Comparison of ENCODE assay signal across 8 cellular contexts in the genomic region with DNA sequence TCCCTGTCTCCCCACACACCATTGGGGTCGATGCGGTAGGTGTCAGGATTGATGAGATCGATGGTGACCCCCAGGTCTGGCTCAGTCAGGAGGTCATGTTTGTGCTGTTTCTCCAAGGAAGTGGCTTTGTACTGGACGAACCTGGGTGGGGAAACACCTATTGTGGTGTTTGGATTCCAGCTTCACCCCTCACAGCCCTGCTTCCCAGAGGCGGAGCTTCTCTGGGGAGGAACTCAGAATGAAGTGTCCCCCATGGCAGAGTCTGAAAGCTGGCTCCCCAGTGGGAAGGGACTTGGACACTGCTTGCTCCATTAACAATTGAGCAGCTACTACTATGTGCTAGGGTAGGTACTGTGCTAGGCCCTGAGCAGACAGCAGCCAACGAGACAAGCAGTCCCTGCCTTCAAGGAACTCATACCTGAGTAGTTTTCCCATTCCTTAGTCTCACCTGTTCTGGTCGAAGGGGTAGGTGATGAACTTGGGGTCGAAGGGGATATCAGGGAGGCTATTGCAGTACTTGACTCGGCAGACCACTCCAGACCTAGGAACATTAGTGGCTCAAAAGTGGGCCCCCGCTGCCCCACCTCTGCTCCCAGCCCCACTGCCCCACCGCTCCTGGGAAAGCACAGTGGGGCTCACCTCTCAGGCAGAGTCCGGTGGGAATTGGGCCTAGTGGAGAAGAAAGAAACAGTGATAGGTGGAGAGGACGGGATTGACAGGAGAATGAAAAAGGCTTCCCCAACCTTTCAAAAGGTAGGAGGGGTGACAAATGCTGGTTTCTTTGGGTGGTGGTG. TPM values are rescaled to one million over a fixed set of nuclear protein-coding genes. Genes with fewer than 3 reads are reported as not detected.
A peak's percentile ranks its signal among the peaks of the same experiment; 100 is the strongest.
DNase-seq lines count a peak whose midpoint lies in the region; ATAC-seq and TF ChIP-seq lines count a peak whose summit lies in the region.

No MANE protein-coding gene starts in this region.

- H3K4me3 ChIP-seq in CD8-positive, alpha-beta T cell (ENCODE audit: low read depth, low read length): peak overlapping the region; percentile 95
- peak overlapping the region; percentile 71 for H3K4me3 ChIP-seq in effector memory CD4-positive, alpha-beta T cell (ENCODE audit: insufficient read depth, low read depth, low read length, poor library complexity, severe bottlenecking)
- H3K4me3 ChIP-seq in neuron (ENCODE audit: low read length): peak overlapping the region; percentile 77

- no peaks in the 10 kb centered on the region for H3K27me3 Mint-ChIP-seq in CD8-positive, alpha-beta T cell (ENCODE audit: low read depth)

- ATAC-seq in CD8-positive, alpha-beta T cell: no peak
- ATAC-seq in GM19452 (IDR thresholded peaks at IDR 0.05; ENCODE audit: unreplicated experiment): no peak

- H3K27ac ChIP-seq in CD8-positive, alpha-beta T cell (ENCODE audit: low read depth, low read length): peak overlapping the region; percentile 99
- peak overlapping the region; percentile 98 for H3K27ac ChIP-seq in effector memory CD4-positive, alpha-beta T cell (ENCODE audit: insufficient read depth, low read length, poor library complexity, severe bottlenecking)

- POLR2A ChIA-PET in CD8-positive, alpha-beta T cell (lab: Charles Lee): interaction anchor here (1.3 to 2.9 kb wide), 5 partner anchors 8 to 48 kb away, joined by 3 to 42 read pairs (median 27); a partner anchor contains a TSS

- H3K27me3 ChIP-seq in CD8-positive, alpha-beta T cell (ENCODE audit: insufficient read depth, low read length): no peaks in the 10 kb centered on the region
- no peaks in the 10 kb centered on the region for H3K27me3 ChIP-seq in effector memory CD4-positive, alpha-beta T cell (replicated peaks; ENCODE audit: control insufficient read depth, insufficient read depth, low read length, poor library complexity, severe bottlenecking)
- H3K27me3 ChIP-seq in neuron (ENCODE audit: insufficient read depth, low read length): no peaks in the 10 kb centered on the region

- TF ChIP-seq CTCF in CD8-positive, alpha-beta T cell (IDR thresholded peaks at IDR 0.05): no peak

- H3K4me3 Mint-ChIP-seq in CD8-positive, alpha-beta T cell: peak overlapping the region; percentile 96

- H3K36me3 Mint-ChIP-seq in CD8-positive, alpha-beta T cell: peaks cover 82% of the 10 kb centered on the region

- peaks cover 33% of the 10 kb centered on the region for H3K4me1 Mint-ChIP-seq in CD8-positive, alpha-beta T cell (ENCODE audit: low read depth)

- H3K36me3 ChIP-seq in CD8-positive, alpha-beta T cell (ENCODE audit: insufficient read depth, low read length): peaks cover 43% of the 10 kb centered on the region
- H3K36me3 ChIP-seq in effector memory CD4-positive, alpha-beta T cell (ENCODE audit: control insufficient read depth, insufficient read depth, low read length): peaks cover 59% of the 10 kb centered on the region
- peaks cover 57% of the 10 kb centered on the region for H3K36me3 ChIP-seq in neuron (ENCODE audit: insufficient read depth, low read length)

- no peaks in the 10 kb centered on the region for H3K9me3 ChIP-seq in CD8-positive, alpha-beta T cell (ENCODE audit: low read length)
- no peaks in the 10 kb centered on the region for H3K9me3 ChIP-seq in effector memory CD4-positive, alpha-beta T cell (ENCODE audit: control insufficient read depth, low read length)
- H3K9me3 ChIP-seq in neuron (ENCODE audit: low read length): no peaks in the 10 kb centered on the region

- peaks cover 19% of the 10 kb centered on the region for H3K4me1 ChIP-seq in CD8-positive, alpha-beta T cell (ENCODE audit: insufficient read depth, low read length)
- H3K4me1 ChIP-seq in effector memory CD4-positive, alpha-beta T cell (ENCODE audit: control insufficient read depth, insufficient read depth, low read length, poor library complexity, severe bottlenecking): peaks cover 12% of the 10 kb centered on the region
- peaks cover 15% of the 10 kb centered on the region for H3K4me1 ChIP-seq in neuron (ENCODE audit: insufficient read depth, low read length)

- DNase-seq in CD8-positive, alpha-beta T cell: no peak
- DNase-seq in NCI-H2227 treated with DMSO at 0.1 percent for 48 hours (lab: John Stamatoyannopoulos, UW): peak; percentile 76
- DNase-seq in effector memory CD4-positive, alpha-beta T cell: no peak
- DNase-seq in SHP77 treated with DMSO at 0.1 percent for 48 hours (lab: John Stamatoyannopoulos, UW): no peak
- DNase-seq in NOMO-1 (lab: John Stamatoyannopoulos, UW; ENCODE audit: unreplicated experiment in 2 of 2): no peak
- DNase-seq in Ammon's horn (ENCODE audit: low spot score): no peak

- H2AFZ ChIP-seq in neuron (ENCODE audit: low read depth, low read length): no peak overlapping the region

- H3K9me3 Mint-ChIP-seq in CD8-positive, alpha-beta T cell: no peaks in the 10 kb centered on the region

- H3K27ac Mint-ChIP-seq in CD8-positive, alpha-beta T cell: peak overlapping the region; percentile 100

- intact Hi-C loops in CD8-positive, alpha-beta T cell (cut with DNase I, micrococcal nuclease): loop anchor here (2.0 kb wide), 3 partner anchors 143 to 771 kb away; a partner anchor contains a TSS

- CTCF ChIA-PET in CD8-positive, alpha-beta T cell (lab: Charles Lee): no interaction called here

RNA-seq across cellular contexts. Expression of a gene that starts 1.1 kb away (rescaled TPM):
- 100 to 1,000 TPM; 109 to 117 TPM for total RNA-seq in CD8-positive, alpha-beta T cell

RNA-seq across cellular contexts. Expression of a gene that starts 1.4 kb away (rescaled TPM):
- total RNA-seq in CD8-positive, alpha-beta T cell: 10 to 100 TPM; 45.9 to 55.1 TPM

RNA-seq across cellular contexts. Expression of a gene that starts 16.8 kb away (rescaled TPM):
- 1,000 to 10,000 TPM; 1,672 to 1,779 TPM for total RNA-seq in CD8-positive, alpha-beta T cell

RNA-seq across cellular contexts. Expression of a gene that starts 22.7 kb away (rescaled TPM):
- 10 to 100 TPM; 54.8 to 69.0 TPM for total RNA-seq in CD8-positive, alpha-beta T cell

RNA-seq across cellular contexts. Expression of a gene that starts 45.9 kb away (rescaled TPM):
- 1,000 to 10,000 TPM; 4,439 to 4,447 TPM for total RNA-seq in CD8-positive, alpha-beta T cell
